2 cellular contexts compared by ENCODE assay signal in genomic region chr19:15825753-15826152, GRCh38.
TF ChIP-seq lines count a peak whose summit lies in the region.

No MANE protein-coding gene starts in this region.

TF ChIP-seq in HCT116, 20 proteins besides CTCF, POLR2A, EP300 and RAD21:
- TF ChIP-seq FOSL1 (IDR thresholded peaks at IDR 0.05; ENCODE audit: low read depth) (no peak), EZH2phosphoT487 (IDR thresholded peaks at IDR 0.05; ENCODE audit: borderline replicate concordance) (no peak), YY1 (IDR thresholded peaks at IDR 0.05; ENCODE audit: extremely low read depth, insufficient replicate concordance, low read depth, low read length) (peak; percentile 54), JUND (IDR thresholded peaks at IDR 0.05) (no peak)
TF ChIP-seq in HCT116: peak in this region for 1.

TF ChIP-seq in K562, 482 proteins besides CTCF, POLR2A, EP300 and RAD21 (continues in another document):
- TF ChIP-seq MECOM (CRISPR knock-in tag; IDR thresholded peaks at IDR 0.05) (peak; percentile 88), NR2C1 (IDR thresholded peaks at IDR 0.05) (no peak), NR2C1 (tag; IDR thresholded peaks at IDR 0.05) (peak; percentile 85), CBX8 (IDR thresholded peaks at IDR 0.05; ENCODE audit: borderline replicate concordance, extremely low read depth, low read depth, low read length, poor library complexity, severe bottlenecking) (no peak), MNT (conservative IDR thresholded peaks at IDR 0.05) (no peak), DNMT1 (IDR thresholded peaks at IDR 0.05) (no peak), HDAC8 (tag; IDR thresholded peaks at IDR 0.05) (peak; percentile 87), IFI16 (CRISPR knock-in tag; IDR thresholded peaks at IDR 0.05) (no peak), ZNF79 (CRISPR knock-in tag; IDR thresholded peaks at IDR 0.05; ENCODE audit: low read depth) (peak; percentile 54; the same call in 1 of the 2 replicates), MAZ (CRISPR knock-in tag; conservative IDR thresholded peaks at IDR 0.05 in 1 of 2, IDR thresholded peaks at IDR 0.05 in 1 of 2) (0 out of 4 replicates have a peak, but pooled peaks of 1 of the 2 experiments have one; percentile 39), SMAD4 (CRISPR knock-in tag; conservative IDR thresholded peaks at IDR 0.05) (peak; percentile 93), TAF15 (IDR thresholded peaks at IDR 0.05; ENCODE audit: low read depth, low read length) (no peak), POU5F1 (IDR thresholded peaks at IDR 0.05; ENCODE audit: borderline replicate concordance, low read depth, low read length, partially characterized antibody) (no peak), ZFP1 (CRISPR knock-in tag; IDR thresholded peaks at IDR 0.05) (0 out of 2 replicates have a peak, but pooled peaks have one; percentile 30), LEF1 (IDR thresholded peaks at IDR 0.05) (no peak), ZNF134 (CRISPR knock-in tag; conservative IDR thresholded peaks at IDR 0.05) (0 out of 2 replicates have a peak, but pooled peaks have one; percentile 50), ZNF639 (CRISPR knock-in tag; conservative IDR thresholded peaks at IDR 0.05 in 1 of 2, IDR thresholded peaks at IDR 0.05 in 1 of 2) (peak in 1 of 2 experiments; percentile 63; a peak in 1 of 4 replicates), BRD4 (IDR thresholded peaks at IDR 0.05) (no peak), SRSF9 (IDR thresholded peaks at IDR 0.05; ENCODE audit: borderline replicate concordance, low read depth, low read length) (no peak), POLR2H (tag; IDR thresholded peaks at IDR 0.05; ENCODE audit: low read depth) (peak; percentile 61; the same call in 1 of the 2 replicates), CGGBP1 (CRISPR knock-in tag; IDR thresholded peaks at IDR 0.05) (no peak), HNRNPLL (IDR thresholded peaks at IDR 0.05; ENCODE audit: low read depth, low read length, poor library complexity, severe bottlenecking) (no peak), SMAD3 (CRISPR knock-in tag; conservative IDR thresholded peaks at IDR 0.05) (peak; percentile 94; the same call in 1 of the 2 replicates), TSC22D4 (tag; IDR thresholded peaks at IDR 0.05) (no peak), ZNF239 (CRISPR knock-in tag; IDR thresholded peaks at IDR 0.05) (peak; percentile 81), ZNF324 (CRISPR knock-in tag; IDR thresholded peaks at IDR 0.05) (peak; percentile 16; the same call in 1 of the 2 replicates), ZNF644 (tag; IDR thresholded peaks at IDR 0.05; ENCODE audit: low read depth) (peak; percentile 89; the same call in 1 of the 2 replicates), ZNF668 (CRISPR knock-in tag; IDR thresholded peaks at IDR 0.05) (peak; percentile 94), ZNF57 (CRISPR knock-in tag; IDR thresholded peaks at IDR 0.05) (no peak), BCL6 (CRISPR knock-in tag; IDR thresholded peaks at IDR 0.05) (peak; percentile 75), TFE3 (CRISPR knock-in tag; IDR thresholded peaks at IDR 0.05) (0 out of 2 replicates have a peak, but pooled peaks have one; percentile 17), EZH2 (IDR thresholded peaks at IDR 0.05; ENCODE audit: borderline replicate concordance, low read depth, low read length) (no peak), NR4A1 (CRISPR knock-in tag; IDR thresholded peaks at IDR 0.05) (no peak), NR4A1 (tag; IDR thresholded peaks at IDR 0.05) (peak; percentile 94), EHMT2 (IDR thresholded peaks at IDR 0.05) (no peak), SMAD2 (IDR thresholded peaks at IDR 0.05; ENCODE audit: low read depth, low read length) (no peak), KDM2B (CRISPR knock-in tag; IDR thresholded peaks at IDR 0.05) (no peak)
- TF ChIP-seq, protein P1, sequence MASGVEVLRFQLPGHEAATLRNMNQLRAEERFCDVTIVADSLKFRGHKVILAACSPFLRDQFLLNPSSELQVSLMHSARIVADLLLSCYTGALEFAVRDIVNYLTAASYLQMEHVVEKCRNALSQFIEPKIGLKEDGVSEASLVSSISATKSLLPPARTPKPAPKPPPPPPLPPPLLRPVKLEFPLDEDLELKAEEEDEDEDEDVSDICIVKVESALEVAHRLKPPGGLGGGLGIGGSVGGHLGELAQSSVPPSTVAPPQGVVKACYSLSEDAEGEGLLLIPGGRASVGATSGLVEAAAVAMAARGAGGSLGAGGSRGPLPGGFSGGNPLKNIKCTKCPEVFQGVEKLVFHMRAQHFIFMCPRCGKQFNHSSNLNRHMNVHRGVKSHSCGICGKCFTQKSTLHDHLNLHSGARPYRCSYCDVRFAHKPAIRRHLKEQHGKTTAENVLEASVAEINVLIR (CRISPR knock-in tag; IDR thresholded peaks at IDR 0.05) = peak; percentile 70
- TF ChIP-seq, protein P2, sequence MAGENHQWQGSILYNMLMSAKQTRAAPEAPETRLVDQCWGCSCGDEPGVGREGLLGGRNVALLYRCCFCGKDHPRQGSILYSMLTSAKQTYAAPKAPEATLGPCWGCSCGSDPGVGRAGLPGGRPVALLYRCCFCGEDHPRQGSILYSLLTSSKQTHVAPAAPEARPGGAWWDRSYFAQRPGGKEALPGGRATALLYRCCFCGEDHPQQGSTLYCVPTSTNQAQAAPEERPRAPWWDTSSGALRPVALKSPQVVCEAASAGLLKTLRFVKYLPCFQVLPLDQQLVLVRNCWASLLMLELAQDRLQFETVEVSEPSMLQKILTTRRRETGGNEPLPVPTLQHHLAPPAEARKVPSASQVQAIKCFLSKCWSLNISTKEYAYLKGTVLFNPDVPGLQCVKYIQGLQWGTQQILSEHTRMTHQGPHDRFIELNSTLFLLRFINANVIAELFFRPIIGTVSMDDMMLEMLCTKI (IDR thresholded peaks at IDR 0.05; ENCODE audit: partially characterized antibody) = no peak
- TF ChIP-seq, protein P3, sequence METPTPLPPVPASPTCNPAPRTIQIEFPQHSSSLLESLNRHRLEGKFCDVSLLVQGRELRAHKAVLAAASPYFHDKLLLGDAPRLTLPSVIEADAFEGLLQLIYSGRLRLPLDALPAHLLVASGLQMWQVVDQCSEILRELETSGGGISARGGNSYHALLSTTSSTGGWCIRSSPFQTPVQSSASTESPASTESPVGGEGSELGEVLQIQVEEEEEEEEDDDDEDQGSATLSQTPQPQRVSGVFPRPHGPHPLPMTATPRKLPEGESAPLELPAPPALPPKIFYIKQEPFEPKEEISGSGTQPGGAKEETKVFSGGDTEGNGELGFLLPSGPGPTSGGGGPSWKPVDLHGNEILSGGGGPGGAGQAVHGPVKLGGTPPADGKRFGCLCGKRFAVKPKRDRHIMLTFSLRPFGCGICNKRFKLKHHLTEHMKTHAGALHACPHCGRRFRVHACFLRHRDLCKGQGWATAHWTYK (CRISPR knock-in tag; IDR thresholded peaks at IDR 0.05) = peak; percentile 80
- TF ChIP-seq, protein P4, sequence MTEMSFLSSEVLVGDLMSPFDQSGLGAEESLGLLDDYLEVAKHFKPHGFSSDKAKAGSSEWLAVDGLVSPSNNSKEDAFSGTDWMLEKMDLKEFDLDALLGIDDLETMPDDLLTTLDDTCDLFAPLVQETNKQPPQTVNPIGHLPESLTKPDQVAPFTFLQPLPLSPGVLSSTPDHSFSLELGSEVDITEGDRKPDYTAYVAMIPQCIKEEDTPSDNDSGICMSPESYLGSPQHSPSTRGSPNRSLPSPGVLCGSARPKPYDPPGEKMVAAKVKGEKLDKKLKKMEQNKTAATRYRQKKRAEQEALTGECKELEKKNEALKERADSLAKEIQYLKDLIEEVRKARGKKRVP (CRISPR knock-in tag; IDR thresholded peaks at IDR 0.05) = 0 out of 2 replicates have a peak, but pooled peaks have one; percentile 53
- TF ChIP-seq, protein P5, sequence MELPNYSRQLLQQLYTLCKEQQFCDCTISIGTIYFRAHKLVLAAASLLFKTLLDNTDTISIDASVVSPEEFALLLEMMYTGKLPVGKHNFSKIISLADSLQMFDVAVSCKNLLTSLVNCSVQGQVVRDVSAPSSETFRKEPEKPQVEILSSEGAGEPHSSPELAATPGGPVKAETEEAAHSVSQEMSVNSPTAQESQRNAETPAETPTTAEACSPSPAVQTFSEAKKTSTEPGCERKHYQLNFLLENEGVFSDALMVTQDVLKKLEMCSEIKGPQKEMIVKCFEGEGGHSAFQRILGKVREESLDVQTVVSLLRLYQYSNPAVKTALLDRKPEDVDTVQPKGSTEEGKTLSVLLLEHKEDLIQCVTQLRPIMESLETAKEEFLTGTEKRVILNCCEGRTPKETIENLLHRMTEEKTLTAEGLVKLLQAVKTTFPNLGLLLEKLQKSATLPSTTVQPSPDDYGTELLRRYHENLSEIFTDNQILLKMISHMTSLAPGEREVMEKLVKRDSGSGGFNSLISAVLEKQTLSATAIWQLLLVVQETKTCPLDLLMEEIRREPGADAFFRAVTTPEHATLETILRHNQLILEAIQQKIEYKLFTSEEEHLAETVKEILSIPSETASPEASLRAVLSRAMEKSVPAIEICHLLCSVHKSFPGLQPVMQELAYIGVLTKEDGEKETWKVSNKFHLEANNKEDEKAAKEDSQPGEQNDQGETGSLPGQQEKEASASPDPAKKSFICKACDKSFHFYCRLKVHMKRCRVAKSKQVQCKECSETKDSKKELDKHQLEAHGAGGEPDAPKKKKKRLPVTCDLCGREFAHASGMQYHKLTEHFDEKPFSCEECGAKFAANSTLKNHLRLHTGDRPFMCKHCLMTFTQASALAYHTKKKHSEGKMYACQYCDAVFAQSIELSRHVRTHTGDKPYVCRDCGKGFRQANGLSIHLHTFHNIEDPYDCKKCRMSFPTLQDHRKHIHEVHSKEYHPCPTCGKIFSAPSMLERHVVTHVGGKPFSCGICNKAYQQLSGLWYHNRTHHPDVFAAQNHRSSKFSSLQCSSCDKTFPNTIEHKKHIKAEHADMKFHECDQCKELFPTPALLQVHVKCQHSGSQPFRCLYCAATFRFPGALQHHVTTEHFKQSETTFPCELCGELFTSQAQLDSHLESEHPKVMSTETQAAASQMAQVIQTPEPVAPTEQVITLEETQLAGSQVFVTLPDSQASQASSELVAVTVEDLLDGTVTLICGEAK (IDR thresholded peaks at IDR 0.05) = no peak
- TF ChIP-seq, protein P5 (CRISPR knock-in tag; IDR thresholded peaks at IDR 0.05) = no peak
